8 cellular contexts compared by ENCODE assay signal in genomic region chr22:43151251-43152000, GRCh38. TPM values are rescaled to one million over a fixed set of nuclear protein-coding genes. Genes with fewer than 3 reads are reported as not detected.
DNase-seq lines count a peak whose midpoint lies in the region; ATAC-seq and TF ChIP-seq lines count a peak whose summit lies in the region.

TSS of gene TSPO (plus strand) at chr22:43151559. CDS start at chr22:43159239, 7,680 bp downstream.

- H3K4me1 ChIP-seq in PC-9 (replicated peaks; ENCODE audit: insufficient read depth) = peaks cover 20% of the 10 kb centered on the region

- H3K27ac Mint-ChIP-seq in naive thymus-derived CD8-positive, alpha-beta T cell = peak within 1 kb of the TSS; percentile 87 to 96 (median 92)

- H3K79me2 ChIP-seq in PC-9 (ENCODE audit: low read depth) = peaks cover 41% of the 10 kb centered on the region

- peaks cover 26 to 44% (median 35%) of the 10 kb centered on the region in 4 donors for H3K4me1 Mint-ChIP-seq in naive thymus-derived CD8-positive, alpha-beta T cell

- H2AFZ ChIP-seq in PC-9 = peak within 1 kb of the TSS; percentile 93

- no peaks in the 10 kb centered on the region for H3K9me2 ChIP-seq in PC-9 (ENCODE audit: insufficient read depth)

- CTCF ChIA-PET in PC-9 (lab: Charles Lee) = no interaction called here

- H3K27me3 ChIP-seq in PC-9 (ENCODE audit: insufficient read depth, low read depth) = no peaks in the 10 kb centered on the region

- POLR2A ChIA-PET in PC-9 (lab: Charles Lee; ENCODE audit: unreplicated experiment) = interaction anchor here (0.5 to 1.0 kb wide), 5 partner anchors 24 to 232 kb away, joined by 3 to 20 read pairs (median 4); no protein-coding TSS in a partner anchor
- POLR2A ChIA-PET in naive thymus-derived CD8-positive, alpha-beta T cell (lab: Charles Lee) = interaction anchor here (0.6 to 5.5 kb wide), 3 partner anchors 10 to 291 kb away, joined by 3 to 33 read pairs (median 3); partner anchors contain the start of gene TTLL12

- H3K27me3 Mint-ChIP-seq in naive thymus-derived CD8-positive, alpha-beta T cell = no peaks in the 10 kb centered on the region

- no peaks in the 10 kb centered on the region for H3K9me3 ChIP-seq in PC-9 (ENCODE audit: insufficient read depth, low read depth)

- H3F3A ChIP-seq in PC-9 (ENCODE audit: insufficient read depth, low read depth) = peaks cover 14% of the 10 kb centered on the region; the same call in 1 of the 2 replicates

- peak; percentile 28 for DNase-seq in NCI-H748 (lab: John Stamatoyannopoulos, UW; ENCODE audit: unreplicated experiment)
- no peak for DNase-seq in NCI-H748 treated with DMSO at 0.1 percent for 48 hours (lab: John Stamatoyannopoulos, UW)
- peak; percentile 34 to 60 for DNase-seq in PC-9
- peak; percentile 58 for DNase-seq in activated effector memory CD4-positive, alpha-beta T cell treated with Interleukin-2 at 50 U/mL for 16 hours
- peak; percentile 44 for DNase-seq in fibroblast of pulmonary artery (ENCODE audit: low read depth)
- peak; percentile 10 to 75 (median 48) for DNase-seq in naive thymus-derived CD8-positive, alpha-beta T cell
- peak; percentile 75 for DNase-seq in stimulated activated naive CD8-positive, alpha-beta T cell treated with anti-CD3 and anti-CD28 coated beads, Interleukin-15, Interleukin-2, amounts not matched to agents 100 U/mL and 50 U/mL, for 24 hours
- DNase-seq in NCI-H2029 treated with DMSO at 0.1 percent for 48 hours (lab: John Stamatoyannopoulos, UW) = no peak

- BruUV-seq in PC-9 (replicated peaks; lab: Mats Ljungman, UMichigan) = TSS peak; percentile 38

- no peaks in the 10 kb centered on the region for H3K36me3 ChIP-seq in PC-9 (ENCODE audit: low read depth)

- H3K4me3 ChIP-seq in PC-9 (peak within 1 kb of the TSS; percentile 88), fibroblast of pulmonary artery (replicated peaks; ENCODE audit: low read depth, low read length) (peak within 1 kb of the TSS; percentile 73)

- peak within 1 kb of the TSS; percentile 76 to 94 (median 92) for H3K4me3 Mint-ChIP-seq in naive thymus-derived CD8-positive, alpha-beta T cell

- H3K4me2 ChIP-seq in PC-9 = peak within 1 kb of the TSS; percentile 99

- no peaks in the 10 kb centered on the region for H3K36me3 Mint-ChIP-seq in naive thymus-derived CD8-positive, alpha-beta T cell

- intact Hi-C loops in PC-9 (cut with micrococcal nuclease; ENCODE audit: unreplicated experiment) = loop anchor here (5.0 kb wide), 1 partner anchor 36 kb away; the partner anchor contains the start of gene TTLL12

- H4K20me1 ChIP-seq in PC-9 (ENCODE audit: insufficient read depth) = peaks cover under 1% of the 10 kb centered on the region; the same call in 1 of the 2 replicates

- no peaks in the 10 kb centered on the region for H3K9me3 Mint-ChIP-seq in naive thymus-derived CD8-positive, alpha-beta T cell

- peak within 1 kb of the TSS; percentile 45; the same call in 1 of the 2 replicates for H3K27ac ChIP-seq in PC-9

- peak; percentile 21 to 54 for ATAC-seq in naive thymus-derived CD8-positive, alpha-beta T cell
- ATAC-seq in stimulated activated naive CD8-positive, alpha-beta T cell treated with anti-CD3 and anti-CD28 coated beads, Interleukin-15, Interleukin-2, amounts not matched to agents 100 U/mL and 50 U/mL, for 24 hours = peak; percentile 68

- TF ChIP-seq CTCF in PC-9 (conservative IDR thresholded peaks at IDR 0.05) (no peak), fibroblast of pulmonary artery (IDR thresholded peaks at IDR 0.05; ENCODE audit: low read length, missing control alignments) (no peak)

RNA-seq across cellular contexts. Expression of gene TSPO, which starts in this region (rescaled TPM):
- total RNA-seq in PC-9 (2021) = 243 and 308 TPM in 2 replicates
- 10 to 100 TPM; 64.0 to 69.0 TPM for total RNA-seq in naive thymus-derived CD8-positive, alpha-beta T cell
- 100 to 1,000 TPM; 284 to 305 (median 304) TPM for polyA plus RNA-seq in naive thymus-derived CD8-positive, alpha-beta T cell

Comparison
In these comparisons a context has a peak if more than half of its experiments do, and no peak if none do; other contexts are left out.
1. DNase-seq: peak in NCI-H748 (single experiment), PC-9 (2 of 2), activated effector memory CD4-positive, alpha-beta T cell treated with Interleukin-2 at 50 U/mL for 16 hours (single experiment), fibroblast of pulmonary artery (single experiment), naive thymus-derived CD8-positive, alpha-beta T cell (10 of 10) and stimulated activated naive CD8-positive, alpha-beta T cell treated with anti-CD3 and anti-CD28 coated beads, Interleukin-15, Interleukin-2, amounts not matched to agents 100 U/mL and 50 U/mL, for 24 hours (single experiment); none in NCI-H748 treated with DMSO at 0.1 percent for 48 hours (single experiment) and NCI-H2029 treated with DMSO at 0.1 percent for 48 hours (single experiment).